Comparison of ENCODE assay signal across 9 cellular contexts in genomic region chrX:115234220-115234557, GRCh38. TPM values are rescaled to one million over a fixed set of nuclear protein-coding genes. Genes with fewer than 3 reads are reported as not detected.
DNase-seq lines count a peak whose midpoint lies in the region; ATAC-seq and TF ChIP-seq lines count a peak whose summit lies in the region.
"Had no signal": no experiment of that assay in that cellular context is flagged by ENCODE, and none has a peak within 500 bp of the region (broad histone marks: within the 10 kb centered on the region; RNA-seq: fewer than 3 reads in every experiment).

No MANE protein-coding gene starts in this region.

- no TSS peak for BruUV-seq in IMR-90 (replicated peaks; lab: Mats Ljungman, UMichigan)

- H3K9me1 ChIP-seq in IMR-90 (ENCODE audit: insufficient read depth, low read length) = no peaks in the 10 kb centered on the region

- DNase-seq in IMR-90 = no peak
- DNase-seq in thyroid gland = no peak
- DNase-seq in DMS114 treated with DMSO at 0.1 percent for 48 hours (lab: John Stamatoyannopoulos, UW; ENCODE audit: unreplicated experiment) = no peak
- no peak for DNase-seq in iPS-NIHi11 (ENCODE audit: low spot score)
- no peak for DNase-seq in activated CD4-positive, CD25-positive, alpha-beta regulatory T cell (lab: John Stamatoyannopoulos, UW)
- DNase-seq: stimulated activated CD4-positive, alpha-beta T cell treated with anti-CD3 and anti-CD28 coated beads, Interleukin-2, amount 100 ng/mL, for 48 hours had no signal

- peak overlapping the region; percentile 8; the same call in 1 of the 2 replicates for H2BK20ac ChIP-seq in IMR-90 (ENCODE audit: low read depth, low read length)

- H4K91ac ChIP-seq in IMR-90 (ENCODE audit: insufficient read depth, low read depth, low read length) = peak overlapping the region; percentile 31

- H3K4me1 ChIP-seq in IMR-90 (ENCODE audit: control insufficient read depth, insufficient read depth, low read length) = 0 out of 2 replicates have a peak, but pooled peaks cover 2% of the 10 kb centered on the region
- H3K4me1 ChIP-seq in endocrine pancreas (ENCODE audit: control insufficient read depth, insufficient read depth, low read length) = peaks cover 5% of the 10 kb centered on the region
- H3K4me1 ChIP-seq in muscle layer of colon (ENCODE audit: insufficient read depth, low read length) = peaks cover 15% of the 10 kb centered on the region
- H3K4me1 ChIP-seq in thyroid gland = peaks cover 3 to 4% of the 10 kb centered on the region in 2 donors

- H2AFZ ChIP-seq in IMR-90 (replicated peaks; ENCODE audit: low read length, poor library complexity) = peak overlapping the region; percentile 80

- WGBS in IMR-90 (ENCODE audit: extremely low coverage in 2 of 2, insufficient read length in 1 of 2), 2 experiments = no CpG with 5 or more reads among the region's 8 CpGs
- 9 to 10% methylated on average over 8 of the region's 8 CpGs for WGBS in thyroid gland, 2 donors

- no peaks in the 10 kb centered on the region; the same call in 1 of the 2 replicates for H3K27me3 ChIP-seq in IMR-90 (ENCODE audit: control insufficient read depth, insufficient read depth, low read length)
- H3K27me3 ChIP-seq in endocrine pancreas (ENCODE audit: control insufficient read depth, insufficient read depth, low read length) = no peaks in the 10 kb centered on the region
- H3K27me3 ChIP-seq in muscle layer of colon (ENCODE audit: control insufficient read depth in 1 of 2, insufficient read depth in 2 of 2, low read length in 2 of 2) = peaks cover 4 to 9% of the 10 kb centered on the region in 2 donors
- no peaks in the 10 kb centered on the region for H3K27me3 ChIP-seq in thyroid gland

- TF ChIP-seq POLR2A in IMR-90 (IDR thresholded peaks at IDR 0.05; ENCODE audit: low read depth, low read length) (no peak), thyroid gland (IDR thresholded peaks at IDR 0.05) (no peak)

- 0 out of 2 replicates have a peak overlapping the region, but pooled peaks have one; percentile 45 for H3K23ac ChIP-seq in IMR-90 (ENCODE audit: low read depth, low read length)

- H3K9me3 ChIP-seq in IMR-90 (ENCODE audit: control insufficient read depth, insufficient read depth, low read length) = no peaks in the 10 kb centered on the region
- H3K9me3 ChIP-seq in endocrine pancreas (ENCODE audit: control insufficient read depth, low read length) = no peaks in the 10 kb centered on the region
- no peaks in the 10 kb centered on the region for H3K9me3 ChIP-seq in muscle layer of colon (ENCODE audit: low read length)
- no peaks in the 10 kb centered on the region for H3K9me3 ChIP-seq in thyroid gland

- H3K36me3 ChIP-seq in IMR-90 (ENCODE audit: control insufficient read depth, insufficient read depth, low read length) = no peaks in the 10 kb centered on the region
- H3K36me3 ChIP-seq in endocrine pancreas (ENCODE audit: control insufficient read depth, insufficient read depth, low read length) = no peaks in the 10 kb centered on the region
- H3K36me3 ChIP-seq in muscle layer of colon (ENCODE audit: insufficient read depth, low read length) = no peaks in the 10 kb centered on the region
- no peaks in the 10 kb centered on the region for H3K36me3 ChIP-seq in thyroid gland

- H3K4me2 ChIP-seq in IMR-90 (ENCODE audit: low read depth, low read length) = peak overlapping the region; percentile 85

- H3K27ac ChIP-seq in IMR-90 (ENCODE audit: insufficient read depth, low read length) (peak overlapping the region; percentile 84), muscle layer of colon (ENCODE audit: low read depth, low read length) (peak overlapping the region; percentile 27), thyroid gland (peak overlapping the region in 1 of 3 donors; percentile 52)

- H4K8ac ChIP-seq in IMR-90 (ENCODE audit: low read depth in 2 of 2, low read length in 2 of 2) = peak overlapping the region; percentile 8 to 12; a peak in 1 of 4 replicates

- H3K4me3 ChIP-seq in IMR-90 (ENCODE audit: insufficient read depth, low read depth, low read length) (peak overlapping the region; percentile 89), endocrine pancreas (ENCODE audit: control insufficient read depth, insufficient read depth, low read length) (peak overlapping the region; percentile 74), muscle layer of colon (ENCODE audit: low read depth in 1 of 2, low read length in 2 of 2) (peak overlapping the region in 1 of 2 donors; percentile 46), thyroid gland (replicated peaks in 1 of 3) (peak overlapping the region in 2 of 3 donors; percentile 46 to 47)

- H3K18ac ChIP-seq in IMR-90 (ENCODE audit: low read depth, low read length) = peak overlapping the region; percentile 45; the same call in 1 of the 2 replicates

- CTCF ChIA-PET in IMR-90 (lab: Yijun Ruan, JAX) = no interaction called here

- 0 out of 2 replicates have a peak overlapping the region, but pooled peaks have one; percentile 31 for H3K14ac ChIP-seq in IMR-90 (replicated peaks; ENCODE audit: low read depth, low read length)

- no peak overlapping the region for H2AK9ac ChIP-seq in IMR-90 (replicated peaks; ENCODE audit: low read depth, low read length, poor library complexity)

- no peak overlapping the region for H2BK15ac ChIP-seq in IMR-90 (ENCODE audit: low read depth, low read length)

- 0 out of 2 replicates have a peak overlapping the region, but pooled peaks have one; percentile 20 for H3K4ac ChIP-seq in IMR-90 (ENCODE audit: low read depth, low read length)

- H4K5ac ChIP-seq in IMR-90 (ENCODE audit: low read depth, low read length) = peak overlapping the region; percentile 22; the same call in 1 of the 2 replicates

- no peak overlapping the region; the same call in 1 of the 2 replicates for H3K56ac ChIP-seq in IMR-90 (ENCODE audit: extremely low read depth, insufficient read depth, low read length)

- peak overlapping the region; percentile 70 for H3K9ac ChIP-seq in IMR-90 (ENCODE audit: low read depth, low read length)
- no peak overlapping the region for H3K9ac ChIP-seq in endocrine pancreas (ENCODE audit: control insufficient read depth, insufficient read depth, low read length)
- H3K9ac ChIP-seq in muscle layer of colon (ENCODE audit: low read length) = peak overlapping the region; percentile 24

- H2AK5ac ChIP-seq in IMR-90 (ENCODE audit: low read depth, low read length) = no peak overlapping the region

- peaks cover 3% of the 10 kb centered on the region; the same call in 1 of the 2 replicates for H4K20me1 ChIP-seq in IMR-90 (ENCODE audit: insufficient read depth, low read length)

- intact Hi-C loops in IMR-90 (cut with micrococcal nuclease) (loop anchor here (5.0 kb wide), 1 partner anchor 328 kb away; the partner anchor contains the start of gene PLS3), thyroid gland (cut with DNase I) (no loop called here)

- in situ Hi-C loops in IMR-90 (cut with MboI; ENCODE audit: low sequenced_read_pairs) = no loop called here

- POLR2A ChIA-PET in IMR-90 (lab: Charles Lee; ENCODE audit: unreplicated experiment) = no interaction called here

- peak; percentile 21 for ATAC-seq in IMR-90 (ENCODE audit: low read depth)

- TF ChIP-seq CTCF in IMR-90 (conservative IDR thresholded peaks at IDR 0.05; ENCODE audit: low read depth, low read length) (no peak), thyroid gland (IDR thresholded peaks at IDR 0.05) (no peak)

- H2BK5ac ChIP-seq in IMR-90 (ENCODE audit: low read depth, low read length, poor library complexity, severe bottlenecking) = peak overlapping the region; percentile 42

- dilution Hi-C loops in IMR-90 (cut with HindIII; ENCODE audit: low sequenced_read_pairs, unreplicated experiment) = no loop called here

- peaks cover 4 to 12% of the 10 kb centered on the region in 2 experiments; a peak in 3 of 4 replicates for H3K79me1 ChIP-seq in IMR-90 (ENCODE audit: low read depth in 1 of 2, low read length in 2 of 2)

- peak overlapping the region; percentile 51; the same call in 1 of the 2 replicates for H2BK120ac ChIP-seq in IMR-90 (ENCODE audit: low read depth, low read length)

- TF ChIP-seq RAD21 in IMR-90 (IDR thresholded peaks at IDR 0.05; ENCODE audit: low read length) = no peak

TF ChIP-seq in IMR-90, 13 proteins besides CTCF, POLR2A, EP300 and RAD21:
- TF ChIP-seq CEBPB (IDR thresholded peaks at IDR 0.05; ENCODE audit: low read depth, low read length) (peak; percentile 79), USF2 (IDR thresholded peaks at IDR 0.05; ENCODE audit: low read depth, low read length) (no peak)

RNA-seq across cellular contexts. Expression of gene LRCH2, which starts 0.3 kb away (rescaled TPM):
- total RNA-seq in IMR-90 (2012; rRNA removed) (4.3 and 8.1 TPM in 2 replicates), thyroid gland (10 to 100 TPM in 1 of 4 donors, 1 to 10 TPM in 3; 4.6 to 10.2 (median 5.6) TPM)
- polyA plus RNA-seq in IMR-90 (2012; rRNA removed) = 1.8 and 2.6 TPM in 2 replicates
- 0.32 TPM in 2 replicates for polyA plus RNA-seq in IMR-90 (2012; cell fraction: cytosol; rRNA removed)
- 0.27 and 2.4 TPM in 2 replicates for polyA plus RNA-seq in IMR-90 (2012; cell fraction: nucleus; rRNA removed; ENCODE audit: low replicate concordance)

RNA-seq across cellular contexts. Expression of gene RBMXL3, which starts 45.0 kb away (rescaled TPM):
- total RNA-seq in IMR-90 (2012; rRNA removed) (not detected in 2 replicates), thyroid gland (not detected)
- polyA plus RNA-seq in IMR-90 (2012; rRNA removed) = not detected in 2 replicates
- not detected in 2 replicates for polyA plus RNA-seq in IMR-90 (2012; cell fraction: cytosol; rRNA removed)
- not detected in 2 replicates for polyA plus RNA-seq in IMR-90 (2012; cell fraction: nucleus; rRNA removed; ENCODE audit: low replicate concordance)
- total RNA-seq: Daoy had no signal

RNA-seq across cellular contexts. Expression of gene LUZP4, which starts 55.3 kb away (rescaled TPM):
- total RNA-seq in IMR-90 (2012; rRNA removed) (not detected in 2 replicates), thyroid gland (not detected)
- polyA plus RNA-seq in IMR-90 (2012; rRNA removed) = not detected in 2 replicates
- not detected in 2 replicates for polyA plus RNA-seq in IMR-90 (2012; cell fraction: cytosol; rRNA removed)
- not detected in 2 replicates for polyA plus RNA-seq in IMR-90 (2012; cell fraction: nucleus; rRNA removed; ENCODE audit: low replicate concordance)
- total RNA-seq: Daoy had no signal
